32 cellular contexts compared by ENCODE assay signal in genomic region chr2:51472300-51472699, GRCh38.
"Had no signal": no experiment of that assay in that cellular context is flagged by ENCODE, and none has a peak within 500 bp of the region (broad histone marks: within the 10 kb centered on the region; RNA-seq: fewer than 3 reads in every experiment).

No MANE protein-coding gene starts in this region.

- H3K27me3 ChIP-seq: adrenal gland, brain microvascular endothelial cell, cardiac muscle cell, SJSA1 had no signal

- H3K9me3 ChIP-seq: adrenal gland, SK-N-SH had no signal

- H3K4me3 ChIP-seq: adrenal gland, cardiac muscle cell, SJSA1 had no signal

- H3K36me3 ChIP-seq: adrenal gland, brain microvascular endothelial cell, cardiac muscle cell, SJSA1 had no signal

- H3K4me3 Mint-ChIP-seq: activated B cell treated with CpG ODN at 0.5 μM for 24 hours; activated CD8-positive, alpha-beta T cell treated with anti-CD3 and anti-CD28 coated beads for 36 hours; activated naive CD4-positive, alpha-beta T cell treated with anti-CD3 and anti-CD28 coated beads, Interleukin-2, amount 50 U/mL, for 24 hours; activated naive CD8-positive, alpha-beta T cell treated with anti-CD3 and anti-CD28 coated beads, Interleukin-2, amount 10 ng/mL, durations not matched to agents 7 days and 5 days; central memory CD8-positive, alpha-beta T cell; T-cell had no signal

- H3K4me1 ChIP-seq: adrenal gland, SJSA1 had no signal

- H3K36me3 Mint-ChIP-seq: activated naive CD4-positive, alpha-beta T cell treated with anti-CD3 and anti-CD28 coated beads, Interleukin-2, amount 50 U/mL, for 24 hours; activated naive CD8-positive, alpha-beta T cell treated with anti-CD3 and anti-CD28 coated beads, Interleukin-2, amount 10 ng/mL, durations not matched to agents 7 days and 5 days; T-cell had no signal

- H3K4me1 Mint-ChIP-seq: activated B cell treated with CpG ODN at 0.5 μM for 24 hours; activated naive CD4-positive, alpha-beta T cell treated with anti-CD3 and anti-CD28 coated beads, Interleukin-2, amount 50 U/mL, for 24 hours; activated naive CD8-positive, alpha-beta T cell treated with anti-CD3 and anti-CD28 coated beads, Interleukin-2, amount 10 ng/mL, durations not matched to agents 7 days and 5 days; central memory CD8-positive, alpha-beta T cell; T-cell had no signal

- H3K9ac ChIP-seq: KMS-11, SK-N-SH had no signal

- DNase-seq: activated B cell treated with CpG ODN at 0.5 μM for 24 hours; activated CD4-positive, alpha-beta T cell treated with anti-CD3 and anti-CD28 coated beads for 4 hours; activated CD4-positive, CD25-positive, alpha-beta regulatory T cell treated with anti-CD3 and anti-CD28 coated beads, Interleukin-2, amount 50 U/mL, for 72 hours; activated CD8-positive, alpha-beta T cell treated with anti-CD3 and anti-CD28 coated beads for 36 hours; activated gamma-delta T cell; activated naive CD4-positive, alpha-beta T cell treated with Interleukin-2 at 50 U/mL for 16 hours; activated naive CD8-positive, alpha-beta T cell treated with anti-CD3 and anti-CD28 coated beads, Interleukin-2, amount 10 ng/mL, durations not matched to agents 7 days and 5 days; activated T-cell treated with anti-CD3 and anti-CD28 coated beads, Interleukin-2, amount 50 U/mL, for 1 hour; adrenal gland; anterior cingulate cortex; brain microvascular endothelial cell; NCI-H1092 treated with DMSO at 0.1 percent for 48 hours; NCI-H1417 treated with DMSO at 0.1 percent for 48 hours; NCI-H187 treated with DMSO at 0.1 percent for 48 hours; NCI-H2081; NCI-H2171 treated with DMSO at 0.1 percent for 48 hours; NCI-H2227 treated with DMSO at 0.1 percent for 48 hours; NCI-H446 treated with DMSO at 0.1 percent for 48 hours; NCI-H524 treated with DMSO at 0.1 percent for 48 hours; RPMI8226; SHP77 treated with DMSO at 0.1 percent for 48 hours; SK-N-SH; T-cell; T-helper 2 cell; T-helper 9 cell had no signal

- H3K27me3 Mint-ChIP-seq: activated B cell treated with CpG ODN at 0.5 μM for 24 hours; activated CD8-positive, alpha-beta T cell treated with anti-CD3 and anti-CD28 coated beads for 36 hours; activated naive CD4-positive, alpha-beta T cell treated with anti-CD3 and anti-CD28 coated beads, Interleukin-2, amount 50 U/mL, for 24 hours; activated naive CD8-positive, alpha-beta T cell treated with anti-CD3 and anti-CD28 coated beads, Interleukin-2, amount 10 ng/mL, durations not matched to agents 7 days and 5 days; central memory CD8-positive, alpha-beta T cell; T-cell had no signal

- H3K27ac Mint-ChIP-seq: activated B cell treated with CpG ODN at 0.5 μM for 24 hours; activated CD8-positive, alpha-beta T cell treated with anti-CD3 and anti-CD28 coated beads for 36 hours; activated naive CD4-positive, alpha-beta T cell treated with anti-CD3 and anti-CD28 coated beads, Interleukin-2, amount 50 U/mL, for 24 hours; activated naive CD8-positive, alpha-beta T cell treated with anti-CD3 and anti-CD28 coated beads, Interleukin-2, amount 10 ng/mL, durations not matched to agents 7 days and 5 days; activated T-helper 2 cell treated with anti-CD3 and anti-CD28 coated beads, Interferon-gamma antibody, Interleukin-2, Interleukin-4, amounts not matched to agents 10 μg/mL and 5 μg/mL and 100 μg/mL, durations not matched to agents 14 hours and 24 hours and 36 hours; T-cell had no signal

- ATAC-seq: activated CD8-positive, alpha-beta T cell treated with anti-CD3 and anti-CD28 coated beads for 36 hours; Panc1; T-cell had no signal
